Comparison of ENCODE assay signal across 34 cellular contexts in the genomic region with DNA sequence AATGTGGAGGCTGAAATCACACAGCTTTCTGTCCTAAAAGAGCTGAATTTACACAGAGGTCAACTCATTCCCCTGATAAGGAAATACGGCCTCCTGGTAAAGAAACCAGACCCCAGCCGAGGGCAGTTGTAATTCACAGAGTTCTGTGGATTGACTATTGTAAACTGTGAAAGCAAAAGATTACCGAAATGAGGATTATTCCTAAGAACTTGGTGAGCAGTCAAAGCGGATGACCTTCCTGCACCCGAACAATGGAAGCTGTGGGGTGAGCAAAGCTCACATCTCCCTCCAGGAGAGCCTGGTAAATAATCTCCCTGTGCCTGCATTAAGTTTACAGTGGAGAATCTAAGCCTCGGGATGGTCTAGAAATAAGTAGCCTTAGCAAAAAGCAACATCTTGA.
"Had no signal": no experiment of that assay in that cellular context is flagged by ENCODE, and none has a peak within 500 bp of the region (broad histone marks: within the 10 kb centered on the region; RNA-seq: fewer than 3 reads in every experiment).

No MANE protein-coding gene starts in this region.

- H3K4me3 Mint-ChIP-seq: activated CD4-positive, alpha-beta memory T cell treated with anti-CD3 and anti-CD28 coated beads for 36 hours; activated CD4-positive, alpha-beta T cell treated with anti-CD3 and anti-CD28 coated beads for 36 hours; activated CD4-positive, alpha-beta T cell treated with anti-CD3 and anti-CD28 coated beads, Interleukin-2, amount 10 ng/mL, durations not matched to agents 24 days and 14 days; activated CD8-positive, alpha-beta memory T cell treated with anti-CD3 and anti-CD28 coated beads, Interleukin-2, amount 10 ng/mL, durations not matched to agents 7 days and 5 days; activated CD8-positive, alpha-beta T cell treated with anti-CD3 and anti-CD28 coated beads, Interleukin-2, amount 10 ng/mL, durations not matched to agents 7 days and 5 days; activated naive CD4-positive, alpha-beta T cell treated with anti-CD3 and anti-CD28 coated beads, Interleukin-2, amount 10 ng/mL, durations not matched to agents 7 days and 5 days; activated naive CD8-positive, alpha-beta T cell treated with anti-CD3 and anti-CD28 coated beads, Interleukin-2, amount 10 ng/mL, durations not matched to agents 7 days and 5 days; activated T-cell treated with anti-CD3 and anti-CD28 coated beads, Interleukin-2, amount 50 U/mL, for 24 hours; activated T-cell treated with anti-CD3 and anti-CD28 coated beads, Interleukin-2, amount 50 U/mL, for 72 hours; brain; dendritic cell treated with granulocyte-macrophage colony-stimulating factor and Interleukin-4, amounts not matched to agents 40 ng/mL and 50 ng/mL, for 4 days; T-helper 17 cell; T-helper 2 cell treated with Interferon-gamma antibody and Interleukin-4, amounts not matched to agents 5 μg/mL and 100 μg/mL, for 36 hours had no signal

- H3K4me1 ChIP-seq: breast epithelium, colonic mucosa, esophagus squamous epithelium, gastroesophageal sphincter had no signal

- H3K27ac Mint-ChIP-seq: activated CD4-positive, alpha-beta memory T cell treated with anti-CD3 and anti-CD28 coated beads for 36 hours; activated CD4-positive, alpha-beta T cell treated with anti-CD3 and anti-CD28 coated beads for 36 hours; activated CD4-positive, alpha-beta T cell treated with anti-CD3 and anti-CD28 coated beads, Interleukin-2, amount 10 ng/mL, durations not matched to agents 24 days and 14 days; activated CD8-positive, alpha-beta memory T cell treated with anti-CD3 and anti-CD28 coated beads, Interleukin-2, amount 10 ng/mL, durations not matched to agents 7 days and 5 days; activated CD8-positive, alpha-beta T cell treated with anti-CD3 and anti-CD28 coated beads, Interleukin-2, amount 10 ng/mL, durations not matched to agents 7 days and 5 days; activated naive CD4-positive, alpha-beta T cell treated with anti-CD3 and anti-CD28 coated beads, Interleukin-2, amount 10 ng/mL, durations not matched to agents 7 days and 5 days; activated naive CD4-positive, alpha-beta T cell treated with anti-CD3 and anti-CD28 coated beads, Interleukin-2, amount 50 U/mL, for 72 hours; activated naive CD8-positive, alpha-beta T cell treated with anti-CD3 and anti-CD28 coated beads, Interleukin-2, amount 10 ng/mL, durations not matched to agents 7 days and 5 days; activated T-cell treated with anti-CD3 and anti-CD28 coated beads, Interleukin-2, amount 50 U/mL, for 24 hours; activated T-cell treated with anti-CD3 and anti-CD28 coated beads, Interleukin-2, amount 50 U/mL, for 72 hours; dendritic cell treated with granulocyte-macrophage colony-stimulating factor and Interleukin-4, amounts not matched to agents 40 ng/mL and 50 ng/mL, for 4 days; T-helper 17 cell; T-helper 2 cell treated with Interferon-gamma antibody and Interleukin-4, amounts not matched to agents 5 μg/mL and 100 μg/mL, for 36 hours had no signal

- ATAC-seq: activated CD4-positive, alpha-beta T cell treated with anti-CD3 and anti-CD28 coated beads for 36 hours; activated CD8-positive, alpha-beta memory T cell treated with anti-CD3 and anti-CD28 coated beads, Interleukin-2, amount 10 ng/mL, durations not matched to agents 7 days and 5 days; activated CD8-positive, alpha-beta T cell treated with anti-CD3 and anti-CD28 coated beads, Interleukin-2, amount 10 ng/mL, durations not matched to agents 7 days and 5 days; activated naive CD4-positive, alpha-beta T cell treated with anti-CD3 and anti-CD28 coated beads, Interleukin-2, amount 50 U/mL, for 72 hours; activated T-cell treated with anti-CD3 and anti-CD28 coated beads, Interleukin-2, amount 50 U/mL, for 72 hours; gastroesophageal sphincter; heart right ventricle; T-helper 17 cell had no signal

- DNase-seq: activated CD4-positive, alpha-beta memory T cell treated with anti-CD3 and anti-CD28 coated beads for 36 hours; activated CD4-positive, alpha-beta T cell treated with anti-CD3 and anti-CD28 coated beads for 36 hours; activated CD4-positive, alpha-beta T cell treated with anti-CD3 and anti-CD28 coated beads, Interleukin-2, amount 10 ng/mL, durations not matched to agents 24 days and 14 days; activated CD4-positive, CD25-positive, alpha-beta regulatory T cell; activated CD4-positive, CD25-positive, alpha-beta regulatory T cell treated with anti-CD3 and anti-CD28 coated beads, Interleukin-2, amount 50 U/mL, for 72 hours; activated CD8-positive, alpha-beta memory T cell treated with anti-CD3 and anti-CD28 coated beads, Interleukin-2, amount 50 U/mL, for 4 hours; activated CD8-positive, alpha-beta T cell treated with anti-CD3 and anti-CD28 coated beads, Interleukin-2, amount 10 ng/mL, durations not matched to agents 7 days and 5 days; activated gamma-delta T cell; activated naive CD4-positive, alpha-beta T cell; activated naive CD4-positive, alpha-beta T cell treated with anti-CD3 and anti-CD28 coated beads, Interleukin-2, amount 10 ng/mL, durations not matched to agents 7 days and 5 days; activated naive CD8-positive, alpha-beta T cell treated with anti-CD3 and anti-CD28 coated beads, Interleukin-2, amount 10 ng/mL, durations not matched to agents 7 days and 5 days; activated T-cell treated with anti-CD3 and anti-CD28 coated beads, Interleukin-2, amount 50 U/mL, for 24 hours; activated T-cell treated with anti-CD3 and anti-CD28 coated beads, Interleukin-2, amount 50 U/mL, for 72 hours; central memory CD4-positive, alpha-beta T cell; cerebellar nuclear complex; colonic mucosa; dorsolateral prefrontal cortex; effector memory CD4-positive, alpha-beta T cell; esophagus squamous epithelium; foreskin melanocyte; heart right ventricle; T-helper 1 cell; T-helper 17 cell; T1000 had no signal

- H3K9me3 Mint-ChIP-seq: activated CD4-positive, alpha-beta memory T cell treated with anti-CD3 and anti-CD28 coated beads for 36 hours; activated CD4-positive, alpha-beta T cell treated with anti-CD3 and anti-CD28 coated beads, Interleukin-2, amount 10 ng/mL, durations not matched to agents 24 days and 14 days; activated naive CD4-positive, alpha-beta T cell treated with anti-CD3 and anti-CD28 coated beads, Interleukin-2, amount 10 ng/mL, durations not matched to agents 7 days and 5 days; activated naive CD4-positive, alpha-beta T cell treated with anti-CD3 and anti-CD28 coated beads, Interleukin-2, amount 50 U/mL, for 72 hours; activated naive CD8-positive, alpha-beta T cell treated with anti-CD3 and anti-CD28 coated beads, Interleukin-2, amount 10 ng/mL, durations not matched to agents 7 days and 5 days; activated T-cell treated with anti-CD3 and anti-CD28 coated beads, Interleukin-2, amount 50 U/mL, for 24 hours; activated T-cell treated with anti-CD3 and anti-CD28 coated beads, Interleukin-2, amount 50 U/mL, for 72 hours; dendritic cell treated with granulocyte-macrophage colony-stimulating factor and Interleukin-4, amounts not matched to agents 40 ng/mL and 50 ng/mL, for 4 days; T-helper 2 cell treated with Interferon-gamma antibody and Interleukin-4, amounts not matched to agents 5 μg/mL and 100 μg/mL, for 36 hours had no signal

- H3K27me3 ChIP-seq: ascending aorta, cardiac muscle cell, colonic mucosa had no signal

- H3K9me3 ChIP-seq: ascending aorta, breast epithelium, colonic mucosa, esophagus squamous epithelium, gastroesophageal sphincter, heart right ventricle had no signal

- H3K4me1 Mint-ChIP-seq: activated CD4-positive, alpha-beta T cell treated with anti-CD3 and anti-CD28 coated beads for 36 hours; activated CD4-positive, alpha-beta T cell treated with anti-CD3 and anti-CD28 coated beads, Interleukin-2, amount 10 ng/mL, durations not matched to agents 24 days and 14 days; activated CD8-positive, alpha-beta memory T cell treated with anti-CD3 and anti-CD28 coated beads, Interleukin-2, amount 10 ng/mL, durations not matched to agents 7 days and 5 days; activated naive CD4-positive, alpha-beta T cell treated with anti-CD3 and anti-CD28 coated beads, Interleukin-2, amount 10 ng/mL, durations not matched to agents 7 days and 5 days; activated naive CD8-positive, alpha-beta T cell treated with anti-CD3 and anti-CD28 coated beads, Interleukin-2, amount 10 ng/mL, durations not matched to agents 7 days and 5 days; T-helper 17 cell had no signal

- H3K27ac ChIP-seq: ascending aorta, breast epithelium, cardiac muscle cell, colonic mucosa, dorsolateral prefrontal cortex, epithelial cell of prostate, esophagus squamous epithelium, gastroesophageal sphincter, heart right ventricle had no signal

- H3K27me3 Mint-ChIP-seq: brain had no signal

- H3K4me3 ChIP-seq: ascending aorta, breast epithelium, cardiac muscle cell, colonic mucosa, dorsolateral prefrontal cortex, esophagus squamous epithelium, gastroesophageal sphincter, heart right ventricle had no signal

- H3K36me3 ChIP-seq: ascending aorta, breast epithelium, cardiac muscle cell, colonic mucosa, esophagus squamous epithelium, gastroesophageal sphincter, heart right ventricle had no signal

- H3K36me3 Mint-ChIP-seq: activated CD4-positive, alpha-beta memory T cell treated with anti-CD3 and anti-CD28 coated beads for 36 hours; activated CD8-positive, alpha-beta memory T cell treated with anti-CD3 and anti-CD28 coated beads, Interleukin-2, amount 10 ng/mL, durations not matched to agents 7 days and 5 days; activated naive CD4-positive, alpha-beta T cell treated with anti-CD3 and anti-CD28 coated beads, Interleukin-2, amount 10 ng/mL, durations not matched to agents 7 days and 5 days; activated naive CD4-positive, alpha-beta T cell treated with anti-CD3 and anti-CD28 coated beads, Interleukin-2, amount 50 U/mL, for 72 hours; activated naive CD8-positive, alpha-beta T cell treated with anti-CD3 and anti-CD28 coated beads, Interleukin-2, amount 10 ng/mL, durations not matched to agents 7 days and 5 days had no signal
